Comparison of ENCODE assay signal across 11 cellular contexts in genomic region chr7:2607122-2607912, GRCh38. TPM values are rescaled to one million over a fixed set of nuclear protein-coding genes. Genes with fewer than 3 reads are reported as not detected.
DNase-seq lines count a peak whose midpoint lies in the region; ATAC-seq and TF ChIP-seq lines count a peak whose summit lies in the region.
"Had no signal": no experiment of that assay in that cellular context is flagged by ENCODE, and none has a peak within 500 bp of the region (broad histone marks: within the 10 kb centered on the region; RNA-seq: fewer than 3 reads in every experiment).

No MANE protein-coding gene starts in this region.

- H3K4me1 ChIP-seq in breast epithelium = no peaks in the 10 kb centered on the region
- H3K4me1 ChIP-seq in right cardiac atrium (ENCODE audit: control insufficient read depth, insufficient read depth, low read length) = peaks cover 6% of the 10 kb centered on the region

- intact Hi-C loops in breast epithelium (cut with DNase I; ENCODE audit: low total_unique reads) = no loop called here
- intact Hi-C loops in right cardiac atrium (cut with DNase I) = no loop called here
- intact Hi-C loops in sciatic nerve (cut with DNase I) = no loop called here
- intact Hi-C loops in activated T-helper 1 cell treated with anti-CD3 and anti-CD28 coated beads, Interleukin-12 subunit alpha, Interleukin-12 subunit beta, Interleukin-2, Interleukin-4 antibody, amounts not matched to agents 30 ng/mL and 10 ng/mL and 1 ng/mL, durations not matched to agents 14 hours and 24 hours and 36 hours (cut with micrococcal nuclease) = no loop called here

- peak overlapping the region; percentile 30 to 77 for H3K27ac ChIP-seq in breast epithelium
- H3K27ac ChIP-seq in right cardiac atrium (ENCODE audit: low read length) = peak overlapping the region; percentile 75
- H3K27ac ChIP-seq: C4-2B, cardiac muscle cell had no signal

- in situ Hi-C loops in G401 (cut with HindIII; ENCODE audit: low sequenced_read_pairs) = no loop called here

- H3K4me3 Mint-ChIP-seq in activated T-helper 1 cell treated with anti-CD3 and anti-CD28 coated beads, Interleukin-12 subunit alpha, Interleukin-12 subunit beta, Interleukin-2, Interleukin-4 antibody, amounts not matched to agents 30 ng/mL and 10 ng/mL and 1 ng/mL, durations not matched to agents 14 hours and 24 hours and 36 hours = no peak overlapping the region

- H3K4me1 Mint-ChIP-seq in activated T-helper 1 cell treated with anti-CD3 and anti-CD28 coated beads, Interleukin-12 subunit alpha, Interleukin-12 subunit beta, Interleukin-2, Interleukin-4 antibody, amounts not matched to agents 30 ng/mL and 10 ng/mL and 1 ng/mL, durations not matched to agents 14 hours and 24 hours and 36 hours (ENCODE audit: low read depth) = peaks cover 13% of the 10 kb centered on the region

- no peaks in the 10 kb centered on the region for H3K36me3 ChIP-seq in breast epithelium
- H3K36me3 ChIP-seq: cardiac muscle cell had no signal

- ATAC-seq in right cardiac atrium = peak; percentile 90 to 94
- peak; percentile 62 for ATAC-seq in sciatic nerve
- ATAC-seq in HG03565 (IDR thresholded peaks at IDR 0.05; ENCODE audit: unreplicated experiment) = no peak

- TF ChIP-seq POLR2A in breast epithelium (IDR thresholded peaks at IDR 0.05) = no peak

- H3K4me3 ChIP-seq in breast epithelium (no peak overlapping the region), right cardiac atrium (ENCODE audit: low read length) (no peak overlapping the region)
- H3K4me3 ChIP-seq: cardiac muscle cell had no signal

- H3K27ac Mint-ChIP-seq in activated T-helper 1 cell treated with anti-CD3 and anti-CD28 coated beads, Interleukin-12 subunit alpha, Interleukin-12 subunit beta, Interleukin-2, Interleukin-4 antibody, amounts not matched to agents 30 ng/mL and 10 ng/mL and 1 ng/mL, durations not matched to agents 14 hours and 24 hours and 36 hours = no peak overlapping the region

- H3K36me3 Mint-ChIP-seq in activated T-helper 1 cell treated with anti-CD3 and anti-CD28 coated beads, Interleukin-12 subunit alpha, Interleukin-12 subunit beta, Interleukin-2, Interleukin-4 antibody, amounts not matched to agents 30 ng/mL and 10 ng/mL and 1 ng/mL, durations not matched to agents 14 hours and 24 hours and 36 hours (ENCODE audit: low read depth) = no peaks in the 10 kb centered on the region

- 46% methylated on average over 26 of the region's 26 CpGs for WGBS in right cardiac atrium

- H3K27me3 ChIP-seq in breast epithelium (no peaks in the 10 kb centered on the region), right cardiac atrium (ENCODE audit: control insufficient read depth, insufficient read depth) (no peaks in the 10 kb centered on the region)
- H3K27me3 ChIP-seq: cardiac muscle cell had no signal

- DNase-seq in G401 (ENCODE audit: low spot score) (peak; percentile 85), breast epithelium (ENCODE audit: low spot score in 2 of 2) (no peak), right cardiac atrium (peak; percentile 88 to 94 (median 90)), sciatic nerve (ENCODE audit: low spot score) (no peak), retina (no peak), NCI-H524 (lab: John Stamatoyannopoulos, UW) (no peak)
- DNase-seq in activated T-helper 1 cell treated with anti-CD3 and anti-CD28 coated beads, Interleukin-12 subunit alpha, Interleukin-12 subunit beta, Interleukin-2, Interleukin-4 antibody, amounts not matched to agents 30 ng/mL and 10 ng/mL and 1 ng/mL, durations not matched to agents 14 hours and 24 hours and 36 hours (ENCODE audit: low spot score) = no peak
- DNase-seq: NCI-H1436 had no signal

- H3K27me3 Mint-ChIP-seq in activated T-helper 1 cell treated with anti-CD3 and anti-CD28 coated beads, Interleukin-12 subunit alpha, Interleukin-12 subunit beta, Interleukin-2, Interleukin-4 antibody, amounts not matched to agents 30 ng/mL and 10 ng/mL and 1 ng/mL, durations not matched to agents 14 hours and 24 hours and 36 hours (ENCODE audit: insufficient read depth) = no peaks in the 10 kb centered on the region

- H3K9me3 Mint-ChIP-seq in activated T-helper 1 cell treated with anti-CD3 and anti-CD28 coated beads, Interleukin-12 subunit alpha, Interleukin-12 subunit beta, Interleukin-2, Interleukin-4 antibody, amounts not matched to agents 30 ng/mL and 10 ng/mL and 1 ng/mL, durations not matched to agents 14 hours and 24 hours and 36 hours = no peaks in the 10 kb centered on the region

- no peak for TF ChIP-seq CTCF in breast epithelium (IDR thresholded peaks at IDR 0.05)

- H3K9me3 ChIP-seq in breast epithelium (no peaks in the 10 kb centered on the region), right cardiac atrium (ENCODE audit: control insufficient read depth, low read length) (no peaks in the 10 kb centered on the region)

RNA-seq across cellular contexts. Expression of gene TTYH3, which starts 24.5 kb away (rescaled TPM):
- 17.7 and 18.7 TPM in 2 replicates for total RNA-seq in G401 (2014; rRNA removed; shearing (Covaris generic))
- total RNA-seq in breast epithelium (10 to 100 TPM; 11.6 to 17.9 (median 17.4) TPM), right cardiac atrium (10 to 100 TPM; 12.4 to 25.0 (median 17.0) TPM), sciatic nerve (38.6 TPM)
- 8.1 TPM for polyA plus RNA-seq in right cardiac atrium
- total RNA-seq in activated T-helper 1 cell treated with anti-CD3 and anti-CD28 coated beads, Interleukin-12 subunit alpha, Interleukin-12 subunit beta, Interleukin-2, Interleukin-4 antibody, amounts not matched to agents 30 ng/mL and 10 ng/mL and 1 ng/mL, durations not matched to agents 14 hours and 24 hours and 36 hours = 30.6 and 32.0 TPM in 2 replicates

RNA-seq across cellular contexts. Expression of gene IQCE, which starts 48.5 kb away (rescaled TPM):
- total RNA-seq in G401 (2014; rRNA removed; shearing (Covaris generic)) = 21.6 and 32.9 TPM in 2 replicates
- 10 to 100 TPM; 13.4 to 22.7 (median 13.8) TPM for total RNA-seq in breast epithelium
- 10 to 100 TPM; 10.6 to 16.0 (median 15.2) TPM for total RNA-seq in right cardiac atrium
- polyA plus RNA-seq in right cardiac atrium = 7.9 TPM
- 21.4 TPM for total RNA-seq in sciatic nerve
- 10.5 and 11.1 TPM in 2 replicates for total RNA-seq in activated T-helper 1 cell treated with anti-CD3 and anti-CD28 coated beads, Interleukin-12 subunit alpha, Interleukin-12 subunit beta, Interleukin-2, Interleukin-4 antibody, amounts not matched to agents 30 ng/mL and 10 ng/mL and 1 ng/mL, durations not matched to agents 14 hours and 24 hours and 36 hours

RNA-seq across cellular contexts. Expression of gene BRAT1, which starts 52.0 kb away (rescaled TPM):
- total RNA-seq in G401 (2014; rRNA removed; shearing (Covaris generic)) = 87.3 and 104 TPM in 2 replicates
- total RNA-seq in breast epithelium (10 to 100 TPM; 20.8 to 36.4 (median 28.4) TPM), right cardiac atrium (10 to 100 TPM; 15.4 to 19.0 (median 16.1) TPM), sciatic nerve (22.0 TPM)
- polyA plus RNA-seq in right cardiac atrium = 16.9 TPM
- 39.2 and 42.9 TPM in 2 replicates for total RNA-seq in activated T-helper 1 cell treated with anti-CD3 and anti-CD28 coated beads, Interleukin-12 subunit alpha, Interleukin-12 subunit beta, Interleukin-2, Interleukin-4 antibody, amounts not matched to agents 30 ng/mL and 10 ng/mL and 1 ng/mL, durations not matched to agents 14 hours and 24 hours and 36 hours

Comparison
In these comparisons a context has a peak if more than half of its experiments do, and no peak if none do; other contexts are left out.
1. DNase-seq: peak in G401 (single experiment) and right cardiac atrium (3 of 3); none in breast epithelium (0 of 2), sciatic nerve (single experiment), retina (single experiment), activated T-helper 1 cell treated with anti-CD3 and anti-CD28 coated beads, Interleukin-12 subunit alpha, Interleukin-12 subunit beta, Interleukin-2, Interleukin-4 antibody, amounts not matched to agents 30 ng/mL and 10 ng/mL and 1 ng/mL, durations not matched to agents 14 hours and 24 hours and 36 hours (single experiment) and NCI-H524 (0 of 2).